ENCODE assay signal across 13 cellular contexts in genomic region chr22:36021649-36022048, GRCh38. TPM values are rescaled to one million over a fixed set of nuclear protein-coding genes. Genes with fewer than 3 reads are reported as not detected.
DNase-seq lines count a peak whose midpoint lies in the region; ATAC-seq and TF ChIP-seq lines count a peak whose summit lies in the region.
"Had no signal": no experiment of that assay in that cellular context is flagged by ENCODE, and none has a peak within 500 bp of the region (broad histone marks: within the 10 kb centered on the region; RNA-seq: fewer than 3 reads in every experiment).

No MANE protein-coding gene starts in this region.

- no peaks in the 10 kb centered on the region for H3K36me3 ChIP-seq in GM23248 (ENCODE audit: low read depth)
- H3K36me3 ChIP-seq in OCI-LY1 (ENCODE audit: insufficient read depth, low read length): no peaks in the 10 kb centered on the region
- H3K36me3 ChIP-seq in gastroesophageal sphincter: no peaks in the 10 kb centered on the region
- no peaks in the 10 kb centered on the region for H3K36me3 ChIP-seq in smooth muscle cell (ENCODE audit: low read depth)
- H3K36me3 ChIP-seq: right atrium auricular region had no signal

- no peak overlapping the region for H2AFZ ChIP-seq in GM23248
- no peak overlapping the region for H2AFZ ChIP-seq in OCI-LY1 (ENCODE audit: low read length)
- no peak overlapping the region for H2AFZ ChIP-seq in smooth muscle cell (ENCODE audit: low read depth)

- no peak for TF ChIP-seq CTCF in OCI-LY1 (IDR thresholded peaks at IDR 0.05; ENCODE audit: low read length)
- no peak for TF ChIP-seq CTCF in gastroesophageal sphincter (IDR thresholded peaks at IDR 0.05)
- no peak for TF ChIP-seq CTCF in smooth muscle cell (IDR thresholded peaks at IDR 0.05; ENCODE audit: borderline replicate concordance, insufficient read depth, poor library complexity, severe bottlenecking)

- in situ Hi-C loops in GM23248 (cut with MboI): no loop called here

- H3K79me2 ChIP-seq in GM23248 (ENCODE audit: insufficient read depth) (peaks cover 100% of the 10 kb centered on the region), OCI-LY1 (ENCODE audit: insufficient read depth, low read length) (0 out of 2 replicates have a peak, but pooled peaks cover 3% of the 10 kb centered on the region), smooth muscle cell (ENCODE audit: low read depth) (peaks cover 93% of the 10 kb centered on the region)

- H3K4me1 ChIP-seq in GM23248 (ENCODE audit: insufficient read depth) (peaks cover 41% of the 10 kb centered on the region), OCI-LY1 (ENCODE audit: insufficient read depth, low read length, severe bottlenecking) (peaks cover 61% of the 10 kb centered on the region), gastroesophageal sphincter (peaks cover 30 to 91% (median 35%) of the 10 kb centered on the region in 3 donors), smooth muscle cell (ENCODE audit: low read depth) (peaks cover 29% of the 10 kb centered on the region)

- DNase-seq in GM23248: no peak
- DNase-seq in smooth muscle cell (lab: John Stamatoyannopoulos, UW; ENCODE audit: unreplicated experiment): no peak
- DNase-seq in pons (ENCODE audit: low spot score): no peak
- DNase-seq: activated B cell treated with CpG ODN at 0.5 μM for 24 hours, NCI-H510A treated with DMSO at 0.1 percent for 48 hours, SIG-M5 had no signal

- peak overlapping the region; percentile 29; the same call in 1 of the 2 replicates for H3K9ac ChIP-seq in GM23248
- peak overlapping the region; percentile 4; the same call in 1 of the 2 replicates for H3K9ac ChIP-seq in OCI-LY1 (ENCODE audit: low read length)
- no peak overlapping the region for H3K9ac ChIP-seq in smooth muscle cell (ENCODE audit: low read depth)

- H4K20me1 ChIP-seq in GM23248 (ENCODE audit: insufficient read depth): no peaks in the 10 kb centered on the region
- no peaks in the 10 kb centered on the region for H4K20me1 ChIP-seq in OCI-LY1 (ENCODE audit: insufficient read depth, low read length)
- H4K20me1 ChIP-seq in smooth muscle cell (ENCODE audit: low read depth): peaks cover 93% of the 10 kb centered on the region

- H3K27me3 ChIP-seq in GM23248 (replicated peaks; ENCODE audit: insufficient read depth) (no peaks in the 10 kb centered on the region), OCI-LY1 (ENCODE audit: insufficient read depth, low read length) (no peaks in the 10 kb centered on the region), gastroesophageal sphincter (no peaks in the 10 kb centered on the region), smooth muscle cell (ENCODE audit: low read depth) (no peaks in the 10 kb centered on the region)
- H3K27me3 ChIP-seq: right atrium auricular region had no signal

- H3K4me2 ChIP-seq in GM23248 (ENCODE audit: unreplicated experiment) (peak overlapping the region; percentile 43), OCI-LY1 (ENCODE audit: low read length) (peak overlapping the region; percentile 40; the same call in 1 of the 2 replicates), smooth muscle cell (peak overlapping the region; percentile 72)

- H3F3A ChIP-seq in GM23248 (ENCODE audit: insufficient read depth) (peaks cover 34% of the 10 kb centered on the region), OCI-LY1 (ENCODE audit: insufficient read depth, low read length) (no peaks in the 10 kb centered on the region), smooth muscle cell (ENCODE audit: low read depth) (peaks cover 20% of the 10 kb centered on the region)

- no peak for TF ChIP-seq EP300 in gastroesophageal sphincter (IDR thresholded peaks at IDR 0.05)

- H3K9me2 ChIP-seq in GM23248 (ENCODE audit: insufficient read depth): no peaks in the 10 kb centered on the region
- H3K9me2 ChIP-seq in OCI-LY1 (ENCODE audit: low read depth, low read length): no peaks in the 10 kb centered on the region

- H3K9me3 ChIP-seq in GM23248 (ENCODE audit: low read depth) (no peaks in the 10 kb centered on the region), OCI-LY1 (ENCODE audit: low read length) (no peaks in the 10 kb centered on the region), gastroesophageal sphincter (no peaks in the 10 kb centered on the region), smooth muscle cell (replicated peaks; ENCODE audit: low read depth) (no peaks in the 10 kb centered on the region)
- H3K9me3 ChIP-seq: right atrium auricular region had no signal

- H3K4me3 ChIP-seq in GM23248: peak overlapping the region; percentile 11
- H3K4me3 ChIP-seq in OCI-LY1 (ENCODE audit: low read depth, low read length, poor library complexity, severe bottlenecking): no peak overlapping the region
- no peak overlapping the region for H3K4me3 ChIP-seq in gastroesophageal sphincter
- no peak overlapping the region for H3K4me3 ChIP-seq in smooth muscle cell
- H3K4me3 ChIP-seq: right atrium auricular region had no signal

- H3K27ac ChIP-seq in GM23248 (peak overlapping the region; percentile 53), OCI-LY1 (ENCODE audit: low read depth, low read length, poor library complexity, severe bottlenecking) (peak overlapping the region; percentile 73), gastroesophageal sphincter (peak overlapping the region; percentile 69 to 81 (median 72)), smooth muscle cell (ENCODE audit: low read depth) (peak overlapping the region; percentile 73)

- no peak for ATAC-seq in gastroesophageal sphincter
- no peak for ATAC-seq in HG02763 (IDR thresholded peaks at IDR 0.05; ENCODE audit: unreplicated experiment)
- ATAC-seq in GM21360 (IDR thresholded peaks at IDR 0.05; ENCODE audit: unreplicated experiment): no peak
- ATAC-seq in HG02973 (IDR thresholded peaks at IDR 0.05; ENCODE audit: unreplicated experiment): no peak
- ATAC-seq: HCT116 had no signal

- 47 to 50% methylated on average over 2 of the region's 2 CpGs for WGBS in GM23248 (ENCODE audit: low coverage in 1 of 2, low lambda C conversion rate in 2 of 2, missing lambda C conversion rate in 2 of 2), 2 experiments
- WGBS in gastroesophageal sphincter (ENCODE audit: low coverage in 1 of 2), 2 donors: 5 to 38% methylated on average over 2 of the region's 2 CpGs
- 98% methylated on average over 2 of the region's 2 CpGs for WGBS in smooth muscle cell (ENCODE audit: low lambda C conversion rate)

- TF ChIP-seq POLR2A in gastroesophageal sphincter (IDR thresholded peaks at IDR 0.05): no peak

RNA-seq across cellular contexts. Expression of gene RBFOX2, which starts 7.0 kb away (rescaled TPM):
- 136 and 139 TPM in 2 replicates for total RNA-seq in GM23248 (2014; rRNA removed; shearing (Covaris generic))
- polyA plus RNA-seq in GM23248 (2016; fragmentation: Nextera tagmentation; extraction: Ambion mirVana) (127 and 135 TPM in 2 replicates), smooth muscle cell (128 and 151 TPM in 2 replicates)
- total RNA-seq in gastroesophageal sphincter (100 to 1,000 TPM; 120 to 197 (median 169) TPM), smooth muscle cell (144 and 168 TPM in 2 replicates)
- total RNA-seq: activated B cell treated with CpG ODN at 0.5 μM for 24 hours had no signal
